ENCODE assay signal across 19 cellular contexts in genomic region chr21:46560568-46561447, GRCh38. TPM values are rescaled to one million over a fixed set of nuclear protein-coding genes. Genes with fewer than 3 reads are reported as not detected.
DNase-seq lines count a peak whose midpoint lies in the region; ATAC-seq and TF ChIP-seq lines count a peak whose summit lies in the region.
"Had no signal": no experiment of that assay in that cellular context is flagged by ENCODE, and none has a peak within 500 bp of the region (broad histone marks: within the 10 kb centered on the region; RNA-seq: fewer than 3 reads in every experiment).

No MANE protein-coding gene starts in this region.

- DNase-seq in activated CD8-positive, alpha-beta memory T cell treated with anti-CD3 and anti-CD28 coated beads for 24 hours: peak; percentile 61
- DNase-seq in activated CD8-positive, alpha-beta memory T cell treated with anti-CD3 and anti-CD28 coated beads, Interleukin-2, amount 50 U/mL, for 4 hours: no peak
- peak; percentile 14 for DNase-seq in Jurkat, Clone E6-1 (ENCODE audit: low read depth, low spot score)
- DNase-seq in activated naive CD8-positive, alpha-beta T cell treated with anti-CD3 and anti-CD28 coated beads, Interleukin-2, amount 50 U/mL, for 24 hours: no peak
- DNase-seq in osteocyte (ENCODE audit: extremely low spot score, unreplicated experiment) (no peak), dermis blood vessel endothelial cell (no peak), NCI-H526 (lab: John Stamatoyannopoulos, UW) (no peak), nephron progenitor cell (no peak)
- DNase-seq: KBM-7, NCI-H146, SJCRH30, tibial artery had no signal

- no peaks in the 10 kb centered on the region for H3K9me3 Mint-ChIP-seq in activated naive CD8-positive, alpha-beta T cell treated with anti-CD3 and anti-CD28 coated beads, Interleukin-2, amount 50 U/mL, for 24 hours
- H3K9me3 Mint-ChIP-seq in osteocyte (ENCODE audit: unreplicated experiment) (no peaks in the 10 kb centered on the region), nephron progenitor cell (no peaks in the 10 kb centered on the region)
- H3K9me3 Mint-ChIP-seq: nephron had no signal

- ATAC-seq in activated naive CD8-positive, alpha-beta T cell treated with anti-CD3 and anti-CD28 coated beads, Interleukin-2, amount 50 U/mL, for 24 hours: peak; percentile 66

- peaks cover 30% of the 10 kb centered on the region for H3K36me3 Mint-ChIP-seq in activated naive CD8-positive, alpha-beta T cell treated with anti-CD3 and anti-CD28 coated beads, Interleukin-2, amount 50 U/mL, for 24 hours (ENCODE audit: low read depth)
- H3K36me3 Mint-ChIP-seq in osteocyte (ENCODE audit: unreplicated experiment) (peaks cover 45% of the 10 kb centered on the region), nephron progenitor cell (ENCODE audit: low read depth) (peaks cover 59% of the 10 kb centered on the region)

- peak overlapping the region; percentile 77 for H3K27ac Mint-ChIP-seq in activated naive CD8-positive, alpha-beta T cell treated with anti-CD3 and anti-CD28 coated beads, Interleukin-2, amount 50 U/mL, for 24 hours
- H3K27ac Mint-ChIP-seq in osteocyte (ENCODE audit: unreplicated experiment) (peak overlapping the region; percentile 14), nephron progenitor cell (no peak overlapping the region)

- no peaks in the 10 kb centered on the region for H3K27me3 Mint-ChIP-seq in activated naive CD8-positive, alpha-beta T cell treated with anti-CD3 and anti-CD28 coated beads, Interleukin-2, amount 50 U/mL, for 24 hours
- H3K27me3 Mint-ChIP-seq in osteocyte (ENCODE audit: unreplicated experiment) (no peaks in the 10 kb centered on the region), nephron progenitor cell (ENCODE audit: low read depth, poor library complexity) (peaks cover 1% of the 10 kb centered on the region)

- TF ChIP-seq CTCF in osteocyte (IDR thresholded peaks at IDR 0.05) (no peak), nephron progenitor cell (IDR thresholded peaks at IDR 0.05) (no peak)

- no peak overlapping the region for H3K4me3 ChIP-seq in Jurkat, Clone E6-1 (ENCODE audit: low read length)
- H3K4me3 ChIP-seq: ascending aorta, coronary artery, SJCRH30, tibial artery had no signal

- peak overlapping the region; percentile 69 for H3K4me3 Mint-ChIP-seq in activated naive CD8-positive, alpha-beta T cell treated with anti-CD3 and anti-CD28 coated beads, Interleukin-2, amount 50 U/mL, for 24 hours
- H3K4me3 Mint-ChIP-seq in osteocyte (ENCODE audit: unreplicated experiment) (no peak overlapping the region), nephron progenitor cell (no peak overlapping the region)
- H3K4me3 Mint-ChIP-seq: nephron had no signal

- H3K4me1 Mint-ChIP-seq in activated naive CD8-positive, alpha-beta T cell treated with anti-CD3 and anti-CD28 coated beads, Interleukin-2, amount 50 U/mL, for 24 hours: peaks cover 54% of the 10 kb centered on the region
- H3K4me1 Mint-ChIP-seq in osteocyte (ENCODE audit: unreplicated experiment) (no peaks in the 10 kb centered on the region), nephron progenitor cell (peaks cover 7% of the 10 kb centered on the region)

RNA-seq across cellular contexts. Expression of gene S100B, which starts 44.1 kb away (rescaled TPM):
- not detected for polyA plus RNA-seq in Jurkat, Clone E6-1 (2012; ENCODE audit: insufficient read depth, insufficient read length)
- total RNA-seq in osteocyte (not detected in 2 replicates), dermis blood vessel endothelial cell (not detected in 2 replicates)
- total RNA-seq: A673, NCI-H460, renal cortical epithelial cell had no signal
- polyA plus RNA-seq: keratinocyte had no signal

Comparison
In these comparisons a context has a peak if more than half of its experiments do, and no peak if none do; other contexts are left out.
1. DNase-seq: peak in activated CD8-positive, alpha-beta memory T cell treated with anti-CD3 and anti-CD28 coated beads for 24 hours (single experiment) and Jurkat, Clone E6-1 (single experiment); none in activated CD8-positive, alpha-beta memory T cell treated with anti-CD3 and anti-CD28 coated beads, Interleukin-2, amount 50 U/mL, for 4 hours (single experiment), activated naive CD8-positive, alpha-beta T cell treated with anti-CD3 and anti-CD28 coated beads, Interleukin-2, amount 50 U/mL, for 24 hours (single experiment), osteocyte (single experiment), dermis blood vessel endothelial cell (single experiment), NCI-H526 (0 of 2) and nephron progenitor cell (single experiment).